ENCODE assay signal across 12 cellular contexts in the genomic region with DNA sequence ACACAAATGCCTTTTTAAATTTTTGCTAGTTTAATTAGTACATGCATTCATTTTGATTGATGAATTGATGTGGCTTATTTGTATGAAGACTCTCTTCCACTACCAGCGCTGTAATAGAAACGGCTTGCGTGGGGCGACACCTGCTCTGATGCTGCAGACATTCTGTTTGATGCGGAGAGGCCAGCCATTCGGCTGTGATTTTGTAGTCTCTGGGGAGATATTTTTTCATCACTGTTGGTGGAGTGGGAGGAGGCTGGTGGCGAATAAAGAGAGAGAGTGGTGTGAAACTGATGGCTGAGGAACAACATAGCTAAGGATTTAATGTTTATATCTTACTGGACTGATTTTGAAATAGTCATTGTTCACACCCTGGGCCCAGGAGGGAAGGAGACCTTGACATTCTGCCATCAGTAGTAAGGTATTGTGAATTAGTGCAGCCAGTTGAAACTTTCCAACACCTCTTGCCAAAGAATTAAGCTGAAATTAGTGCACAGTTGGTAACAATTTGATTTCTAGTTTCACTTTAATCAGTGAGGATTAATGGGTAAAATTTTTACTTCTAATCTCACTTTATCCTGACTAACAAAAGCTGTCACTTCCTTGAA.
A peak's percentile ranks its signal among the peaks of the same experiment; 100 is the strongest.
DNase-seq lines count a peak whose midpoint lies in the region; ATAC-seq, FAIRE-seq and TF ChIP-seq lines count a peak whose summit lies in the region.
"Had no signal": no experiment of that assay in that cellular context is flagged by ENCODE, and none has a peak within 500 bp of the region (broad histone marks: within the 10 kb centered on the region; RNA-seq: fewer than 3 reads in every experiment).

No MANE protein-coding gene starts in this region.

- TF ChIP-seq POLR2A in GM12878 (IDR thresholded peaks at IDR 0.05; ENCODE audit: low read depth, low read length) (no peak), sigmoid colon (IDR thresholded peaks at IDR 0.05) (no peak)

- ATAC-seq in GM19463 (IDR thresholded peaks at IDR 0.05; ENCODE audit: unreplicated experiment) (peak; percentile 31), HG03469 (IDR thresholded peaks at IDR 0.05; ENCODE audit: unreplicated experiment) (peak; percentile 31), GM12878 (peak; percentile 64)
- ATAC-seq in stimulated activated naive CD8-positive, alpha-beta T cell treated with anti-CD3 and anti-CD28 coated beads, Interleukin-15, amount 100 ng/mL, for 72 hours: no peak
- ATAC-seq in natural killer cell treated with Interleukin-12 subunit alpha and Interleukin-12 subunit beta and Interleukin-15 and Interleukin-18, amount 100 ng/mL, for 72 hours: no peak
- ATAC-seq: activated CD8-positive, alpha-beta T cell treated with anti-CD3 and anti-CD28 coated beads for 36 hours had no signal

- WGBS in GM12878 (ENCODE audit: insufficient coverage, insufficient replicate concordance, low lambda C conversion rate, missing lambda C conversion rate): 21% methylated on average over 7 of the region's 7 CpGs
- WGBS in sigmoid colon, 2 donors: 59 to 92% methylated on average over 7 of the region's 7 CpGs

- no peaks in the 10 kb centered on the region for H3K9me3 Mint-ChIP-seq in stimulated activated naive CD8-positive, alpha-beta T cell treated with anti-CD3 and anti-CD28 coated beads, Interleukin-15, amount 100 ng/mL, for 72 hours
- no peaks in the 10 kb centered on the region for H3K9me3 Mint-ChIP-seq in natural killer cell treated with Interleukin-12 subunit alpha and Interleukin-12 subunit beta and Interleukin-15 and Interleukin-18, amount 100 ng/mL, for 72 hours
- no peaks in the 10 kb centered on the region for H3K9me3 Mint-ChIP-seq in Calu3 (ENCODE audit: low read depth, unreplicated experiment)
- H3K9me3 Mint-ChIP-seq: activated CD8-positive, alpha-beta T cell treated with anti-CD3 and anti-CD28 coated beads for 36 hours; activated naive CD8-positive, alpha-beta T cell treated with anti-CD3 and anti-CD28 coated beads, Interleukin-2, amount 10 ng/mL, durations not matched to agents 7 days and 5 days had no signal

- FAIRE-seq in GM12878 (lab: Jason Lieb, UNC): no peak

- TF ChIP-seq CTCF in GM12878 (IDR thresholded peaks at IDR 0.05 in 2 of 3, conservative IDR thresholded peaks at IDR 0.05 in 1 of 3; ENCODE audit: control insufficient read depth in 2 of 3, extremely low read depth in 1 of 3, insufficient read depth in 1 of 3, low read depth in 3 of 3, low read length in 3 of 3) (no peak), sigmoid colon (IDR thresholded peaks at IDR 0.05) (no peak), Calu3 (IDR thresholded peaks at IDR 0.05; ENCODE audit: unreplicated experiment) (no peak)

- H3K27ac Mint-ChIP-seq in stimulated activated naive CD8-positive, alpha-beta T cell treated with anti-CD3 and anti-CD28 coated beads, Interleukin-15, amount 100 ng/mL, for 72 hours: no peak overlapping the region
- no peak overlapping the region for H3K27ac Mint-ChIP-seq in natural killer cell treated with Interleukin-12 subunit alpha and Interleukin-12 subunit beta and Interleukin-15 and Interleukin-18, amount 100 ng/mL, for 72 hours
- H3K27ac Mint-ChIP-seq in Calu3 (ENCODE audit: unreplicated experiment): no peak overlapping the region
- H3K27ac Mint-ChIP-seq: activated CD8-positive, alpha-beta T cell treated with anti-CD3 and anti-CD28 coated beads for 36 hours; activated naive CD8-positive, alpha-beta T cell treated with anti-CD3 and anti-CD28 coated beads, Interleukin-2, amount 10 ng/mL, durations not matched to agents 7 days and 5 days had no signal

- H3K27me3 ChIP-seq in GM12878 (replicated peaks in 1 of 2; ENCODE audit: control insufficient read depth in 2 of 2, insufficient read depth in 2 of 2, low read length in 1 of 2) (no peaks in the 10 kb centered on the region; a peak in 1 of 4 replicates), sigmoid colon (no peaks in the 10 kb centered on the region)

- POLR2A ChIA-PET in GM12878 (lab: Charles Lee): interaction anchor here (0.7 to 1.1 kb wide), 3 partner anchors 14 to 590 kb away, joined by 3 read pairs; no protein-coding TSS in a partner anchor

- in situ Hi-C loops in GM12878 (cut with MboI): no loop called here

- TF ChIP-seq EP300 in GM12878 (IDR thresholded peaks at IDR 0.05; ENCODE audit: borderline replicate concordance in 1 of 2, control insufficient read depth in 1 of 2, low read depth in 2 of 2, low read length in 2 of 2): peak in 1 of 2 experiments; percentile 24; a peak in 1 of 4 replicates
- no peak for TF ChIP-seq EP300 in sigmoid colon (IDR thresholded peaks at IDR 0.05)

- no peaks in the 10 kb centered on the region for H3K36me3 Mint-ChIP-seq in natural killer cell treated with Interleukin-12 subunit alpha and Interleukin-12 subunit beta and Interleukin-15 and Interleukin-18, amount 100 ng/mL, for 72 hours
- no peaks in the 10 kb centered on the region for H3K36me3 Mint-ChIP-seq in Calu3 (ENCODE audit: insufficient read depth, unreplicated experiment)
- H3K36me3 Mint-ChIP-seq: activated naive CD8-positive, alpha-beta T cell treated with anti-CD3 and anti-CD28 coated beads, Interleukin-2, amount 10 ng/mL, durations not matched to agents 7 days and 5 days had no signal

- peaks cover 41% of the 10 kb centered on the region for H3K27me3 Mint-ChIP-seq in stimulated activated naive CD8-positive, alpha-beta T cell treated with anti-CD3 and anti-CD28 coated beads, Interleukin-15, amount 100 ng/mL, for 72 hours
- H3K27me3 Mint-ChIP-seq in natural killer cell treated with Interleukin-12 subunit alpha and Interleukin-12 subunit beta and Interleukin-15 and Interleukin-18, amount 100 ng/mL, for 72 hours: peaks cover 20 to 21% of the 10 kb centered on the region in 2 donors
- H3K27me3 Mint-ChIP-seq in Calu3 (ENCODE audit: unreplicated experiment): no peaks in the 10 kb centered on the region

- no peaks in the 10 kb centered on the region for H4K20me1 ChIP-seq in GM12878 (ENCODE audit: control insufficient read depth, insufficient read depth)

- H3K9me3 ChIP-seq in GM12878 (replicated peaks; ENCODE audit: control insufficient read depth, insufficient read depth, low read length) (no peaks in the 10 kb centered on the region), sigmoid colon (no peaks in the 10 kb centered on the region)

- intact Hi-C loops in GM12878 (cut with micrococcal nuclease; ENCODE audit: unreplicated experiment) (loop anchor here (2.0 kb wide), 1 partner anchor 15 kb away; no protein-coding TSS in a partner anchor), sigmoid colon (cut with DNase I) (no loop called here), Calu3 (cut with micrococcal nuclease; ENCODE audit: unreplicated experiment) (no loop called here)

- CTCF ChIA-PET in GM12878 (lab: Yijun Ruan, JAX) (interaction anchor here (0.7 to 4.4 kb wide), 5 partner anchors 12 to 655 kb away, joined by 3 to 21 read pairs (median 7); no protein-coding TSS in a partner anchor), Calu3 (lab: Charles Lee) (no interaction called here)

- H3K4me3 ChIP-seq in GM12878 (no peak overlapping the region), sigmoid colon (no peak overlapping the region)

- H3K36me3 ChIP-seq in GM12878 (ENCODE audit: control insufficient read depth in 2 of 2, insufficient read depth in 2 of 2, low read length in 1 of 2) (no peaks in the 10 kb centered on the region), sigmoid colon (no peaks in the 10 kb centered on the region)

- DNase-seq in GM12878 (ENCODE audit: low read depth, low spot score) (no peak), sigmoid colon (no peak), NOMO-1 (lab: John Stamatoyannopoulos, UW; ENCODE audit: unreplicated experiment in 2 of 2) (no peak), Calu3 (no peak)
- DNase-seq in stimulated activated naive CD8-positive, alpha-beta T cell treated with anti-CD3 and anti-CD28 coated beads, Interleukin-15, amount 100 ng/mL, for 72 hours: no peak
- DNase-seq in natural killer cell treated with Interleukin-12 subunit alpha and Interleukin-12 subunit beta and Interleukin-15 and Interleukin-18, amount 100 ng/mL, for 72 hours (ENCODE audit: low spot score): no peak
- DNase-seq: activated CD8-positive, alpha-beta T cell treated with anti-CD3 and anti-CD28 coated beads for 36 hours; activated naive CD8-positive, alpha-beta T cell treated with anti-CD3 and anti-CD28 coated beads, Interleukin-2, amount 10 ng/mL, durations not matched to agents 7 days and 5 days; NCI-H510A; stimulated activated naive CD4-positive, alpha-beta T cell treated with Interleukin-2 at 50 U/mL for 16 hours had no signal

- no peak overlapping the region for H3K9ac ChIP-seq in GM12878 (ENCODE audit: control insufficient read depth, insufficient read depth, low read length)

- peaks cover 26% of the 10 kb centered on the region for H3K4me1 ChIP-seq in GM12878 (ENCODE audit: control insufficient read depth, insufficient read depth, low read length)
- peaks cover 0 to 41% (median 3%) of the 10 kb centered on the region in 4 donors for H3K4me1 ChIP-seq in sigmoid colon

- no peak overlapping the region for H3K4me3 Mint-ChIP-seq in stimulated activated naive CD8-positive, alpha-beta T cell treated with anti-CD3 and anti-CD28 coated beads, Interleukin-15, amount 100 ng/mL, for 72 hours
- no peak overlapping the region for H3K4me3 Mint-ChIP-seq in natural killer cell treated with Interleukin-12 subunit alpha and Interleukin-12 subunit beta and Interleukin-15 and Interleukin-18, amount 100 ng/mL, for 72 hours
- H3K4me3 Mint-ChIP-seq in Calu3 (ENCODE audit: low read depth, unreplicated experiment): no peak overlapping the region
- H3K4me3 Mint-ChIP-seq: activated CD8-positive, alpha-beta T cell treated with anti-CD3 and anti-CD28 coated beads for 36 hours; activated naive CD8-positive, alpha-beta T cell treated with anti-CD3 and anti-CD28 coated beads, Interleukin-2, amount 10 ng/mL, durations not matched to agents 7 days and 5 days had no signal

- no peak overlapping the region; the same call in 1 of the 2 replicates for H3K27ac ChIP-seq in GM12878 (ENCODE audit: control insufficient read depth, insufficient read depth)
- H3K27ac ChIP-seq in sigmoid colon: peak overlapping the region; percentile 1 to 68 (median 34)

- peaks cover 18% of the 10 kb centered on the region for H3K4me1 Mint-ChIP-seq in stimulated activated naive CD8-positive, alpha-beta T cell treated with anti-CD3 and anti-CD28 coated beads, Interleukin-15, amount 100 ng/mL, for 72 hours
- peaks cover 12 to 17% of the 10 kb centered on the region in 2 donors for H3K4me1 Mint-ChIP-seq in natural killer cell treated with Interleukin-12 subunit alpha and Interleukin-12 subunit beta and Interleukin-15 and Interleukin-18, amount 100 ng/mL, for 72 hours (ENCODE audit: low read depth in 2 of 2)
- no peaks in the 10 kb centered on the region for H3K4me1 Mint-ChIP-seq in Calu3 (ENCODE audit: low read depth, unreplicated experiment)

- H2AFZ ChIP-seq in GM12878 (ENCODE audit: control insufficient read depth, low read depth, low read length): peak overlapping the region; percentile 13

- TF ChIP-seq RAD21 in GM12878 (IDR thresholded peaks at IDR 0.05; ENCODE audit: insufficient read depth, low read depth, low read length): no peak

- RAD21 ChIA-PET in GM12878 (lab: Charles Lee; ENCODE audit: unreplicated experiment): interaction anchor here (0.8 to 1.6 kb wide), 7 partner anchors 12 to 225 kb away, joined by 3 to 10 read pairs (median 3); no protein-coding TSS in a partner anchor

- BruUV-seq in GM12878 (replicated peaks; lab: Mats Ljungman, UMichigan) (no TSS peak), Calu3 (replicated peaks; lab: Mats Ljungman, UMichigan) (no TSS peak)

- H3K79me2 ChIP-seq in GM12878 (ENCODE audit: control insufficient read depth, insufficient read depth, low read length): no peaks in the 10 kb centered on the region

- SMC1A ChIA-PET in GM12878 (lab: Charles Lee; ENCODE audit: uncharacterized antibody, unreplicated experiment): interaction anchor here (0.6 to 3.3 kb wide), 15 partner anchors 11 to 771 kb away, joined by 3 to 13 read pairs (median 4); a partner anchor contains a TSS

- peak overlapping the region; percentile 67 for H3K4me2 ChIP-seq in GM12878 (ENCODE audit: control insufficient read depth, insufficient read depth)

Comparison
In these comparisons a context has a peak if more than half of its experiments do, and no peak if none do; other contexts are left out.
1. ATAC-seq: peak in GM19463 (single experiment), HG03469 (single experiment) and GM12878 (single experiment); none in stimulated activated naive CD8-positive, alpha-beta T cell treated with anti-CD3 and anti-CD28 coated beads, Interleukin-15, amount 100 ng/mL, for 72 hours (single experiment) and natural killer cell treated with Interleukin-12 subunit alpha and Interleukin-12 subunit beta and Interleukin-15 and Interleukin-18, amount 100 ng/mL, for 72 hours (0 of 2).